24 cellular contexts compared by ENCODE assay signal in the genomic region with DNA sequence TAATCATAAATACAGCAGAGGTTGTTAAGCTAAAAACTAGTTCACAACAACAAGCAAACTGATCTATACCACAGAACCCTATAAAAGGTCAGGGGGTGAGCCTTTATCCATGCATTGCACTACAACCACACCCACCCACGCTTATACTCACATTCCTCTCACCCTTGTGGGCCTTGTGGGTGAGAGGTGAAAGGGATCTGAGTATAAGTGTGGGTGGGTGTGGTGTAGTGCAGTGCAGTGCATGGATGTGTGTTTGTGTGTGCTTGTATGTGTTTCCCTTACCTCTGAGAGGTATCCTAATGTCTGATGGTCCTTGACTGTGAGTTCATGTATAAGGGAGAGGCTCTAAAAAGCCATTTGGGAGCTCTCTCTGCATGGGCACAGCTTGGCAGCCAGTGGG.
DNase-seq lines count a peak whose midpoint lies in the region; ATAC-seq, FAIRE-seq and TF ChIP-seq lines count a peak whose summit lies in the region.
"Had no signal": no experiment of that assay in that cellular context is flagged by ENCODE, and none has a peak within 500 bp of the region (broad histone marks: within the 10 kb centered on the region; RNA-seq: fewer than 3 reads in every experiment).

No MANE protein-coding gene starts in this region.

- POLR2A ChIA-PET in activated CD8-positive, alpha-beta T cell treated with anti-CD3 and anti-CD28 coated beads for 36 hours (lab: Charles Lee), result interaction anchor here (1.0 kb wide), 1 partner anchor 10 kb away, joined by 3 read pairs; no protein-coding TSS in a partner anchor
- POLR2A ChIA-PET in activated CD8-positive, alpha-beta T cell treated with anti-CD3 and anti-CD28 coated beads, Interleukin-2, amount 10 ng/mL, durations not matched to agents 7 days and 5 days (lab: Charles Lee), result no interaction called here
- POLR2A ChIA-PET in GM12878 (lab: Charles Lee), result interaction anchor here (1.1 kb wide), 1 partner anchor 9 kb away, joined by 3 read pairs; no protein-coding TSS in a partner anchor
- POLR2A ChIA-PET in HEK293T (lab: Yijun Ruan, JAX), result no interaction called here

- H3K9ac ChIP-seq in GM12878 (ENCODE audit: control insufficient read depth, insufficient read depth, low read length), result no peak overlapping the region

- no TSS peak for BruUV-seq in GM12878 (replicated peaks; lab: Mats Ljungman, UMichigan)

- no peak for TF ChIP-seq CTCF in activated CD8-positive, alpha-beta T cell treated with anti-CD3 and anti-CD28 coated beads for 36 hours (IDR thresholded peaks at IDR 0.05)
- TF ChIP-seq CTCF in GM12878 (IDR thresholded peaks at IDR 0.05 in 2 of 3, conservative IDR thresholded peaks at IDR 0.05 in 1 of 3; ENCODE audit: control insufficient read depth in 2 of 3, extremely low read depth in 1 of 3, insufficient read depth in 1 of 3, low read depth in 3 of 3, low read length in 3 of 3) (no peak), progenitor cell of endocrine pancreas (IDR thresholded peaks at IDR 0.05; ENCODE audit: unreplicated experiment) (no peak), upper lobe of right lung (IDR thresholded peaks at IDR 0.05) (no peak)

- H3K4me1 ChIP-seq in GM12878 (ENCODE audit: control insufficient read depth, insufficient read depth, low read length) (no peaks in the 10 kb centered on the region), upper lobe of right lung (no peaks in the 10 kb centered on the region)
- H3K4me1 ChIP-seq: A549 had no signal

- no peak for FAIRE-seq in GM12878 (lab: Jason Lieb, UNC)
- FAIRE-seq: A549, small intestine had no signal

- no peaks in the 10 kb centered on the region for H3K36me3 ChIP-seq in GM12878 (ENCODE audit: control insufficient read depth in 2 of 2, insufficient read depth in 2 of 2, low read length in 1 of 2)
- H3K36me3 ChIP-seq in upper lobe of right lung, result no peaks in the 10 kb centered on the region
- H3K36me3 ChIP-seq: BE2C, cardiac muscle cell had no signal

- H3K27ac Mint-ChIP-seq in activated CD8-positive, alpha-beta T cell treated with anti-CD3 and anti-CD28 coated beads for 36 hours, result no peak overlapping the region
- no peak overlapping the region for H3K27ac Mint-ChIP-seq in activated CD8-positive, alpha-beta T cell treated with anti-CD3 and anti-CD28 coated beads, Interleukin-2, amount 10 ng/mL, durations not matched to agents 7 days and 5 days
- H3K27ac Mint-ChIP-seq in progenitor cell of endocrine pancreas, result peak overlapping the region; percentile 73
- H3K27ac Mint-ChIP-seq: activated CD8-positive, alpha-beta memory T cell treated with anti-CD3 and anti-CD28 coated beads, Interleukin-2, amount 10 ng/mL, durations not matched to agents 7 days and 5 days; dendritic cell treated with granulocyte-macrophage colony-stimulating factor and Interleukin-4, amounts not matched to agents 40 ng/mL and 50 ng/mL, for 4 days; HFFc6; T-helper 17 cell had no signal

- 0 out of 4 replicates have a peak, but pooled peaks of 1 of the 2 experiments have one; percentile 35 for TF ChIP-seq EP300 in GM12878 (IDR thresholded peaks at IDR 0.05; ENCODE audit: borderline replicate concordance in 1 of 2, control insufficient read depth in 1 of 2, low read depth in 2 of 2, low read length in 2 of 2)

- H4K20me1 ChIP-seq in GM12878 (ENCODE audit: control insufficient read depth, insufficient read depth), result no peaks in the 10 kb centered on the region

- CTCF ChIA-PET in activated CD8-positive, alpha-beta T cell treated with anti-CD3 and anti-CD28 coated beads for 36 hours (lab: Charles Lee), result interaction anchor here (0.9 to 1.3 kb wide), 2 partner anchors 18 to 523 kb away, joined by 3 read pairs; no protein-coding TSS in a partner anchor
- CTCF ChIA-PET in activated CD8-positive, alpha-beta T cell treated with anti-CD3 and anti-CD28 coated beads, Interleukin-2, amount 10 ng/mL, durations not matched to agents 7 days and 5 days (lab: Charles Lee), result interaction anchor here (1.0 to 1.4 kb wide), 2 partner anchors 220 to 524 kb away, joined by 3 to 4 read pairs; no protein-coding TSS in a partner anchor
- CTCF ChIA-PET in GM12878 (lab: Yijun Ruan, JAX), result interaction anchor here (0.9 to 1.2 kb wide), 2 partner anchors 24 to 188 kb away, joined by 3 to 4 read pairs; no protein-coding TSS in a partner anchor
- CTCF ChIA-PET in HEK293T (lab: Yijun Ruan, JAX), result no interaction called here

- no peaks in the 10 kb centered on the region for H3K36me3 Mint-ChIP-seq in activated CD8-positive, alpha-beta T cell treated with anti-CD3 and anti-CD28 coated beads for 36 hours (ENCODE audit: low read depth)
- no peaks in the 10 kb centered on the region for H3K36me3 Mint-ChIP-seq in activated CD8-positive, alpha-beta T cell treated with anti-CD3 and anti-CD28 coated beads, Interleukin-2, amount 10 ng/mL, durations not matched to agents 7 days and 5 days (ENCODE audit: low read depth)
- no peaks in the 10 kb centered on the region for H3K36me3 Mint-ChIP-seq in progenitor cell of endocrine pancreas (ENCODE audit: insufficient read depth)
- H3K36me3 Mint-ChIP-seq: activated CD8-positive, alpha-beta memory T cell treated with anti-CD3 and anti-CD28 coated beads, Interleukin-2, amount 10 ng/mL, durations not matched to agents 7 days and 5 days had no signal

- 0% methylated on average over 1 of the region's 1 CpG for WGBS in GM12878 (ENCODE audit: insufficient coverage, insufficient replicate concordance, low lambda C conversion rate, missing lambda C conversion rate)

- H3K27me3 Mint-ChIP-seq in activated CD8-positive, alpha-beta T cell treated with anti-CD3 and anti-CD28 coated beads for 36 hours, result peaks cover 4% of the 10 kb centered on the region
- H3K27me3 Mint-ChIP-seq in activated CD8-positive, alpha-beta T cell treated with anti-CD3 and anti-CD28 coated beads, Interleukin-2, amount 10 ng/mL, durations not matched to agents 7 days and 5 days (ENCODE audit: low read depth), result peaks cover 4% of the 10 kb centered on the region
- peaks cover 18% of the 10 kb centered on the region for H3K27me3 Mint-ChIP-seq in progenitor cell of endocrine pancreas
- H3K27me3 Mint-ChIP-seq: activated CD8-positive, alpha-beta memory T cell treated with anti-CD3 and anti-CD28 coated beads, Interleukin-2, amount 10 ng/mL, durations not matched to agents 7 days and 5 days; dendritic cell treated with granulocyte-macrophage colony-stimulating factor and Interleukin-4, amounts not matched to agents 40 ng/mL and 50 ng/mL, for 4 days; T-helper 17 cell had no signal

- H3K4me2 ChIP-seq in GM12878 (ENCODE audit: control insufficient read depth, insufficient read depth), result no peak overlapping the region
- H3K4me2 ChIP-seq: A549 had no signal

- H2AFZ ChIP-seq in GM12878 (ENCODE audit: control insufficient read depth, low read depth, low read length), result no peak overlapping the region

- ATAC-seq in activated CD8-positive, alpha-beta T cell treated with anti-CD3 and anti-CD28 coated beads for 36 hours, result peak; percentile 91
- ATAC-seq in activated CD8-positive, alpha-beta T cell treated with anti-CD3 and anti-CD28 coated beads, Interleukin-2, amount 10 ng/mL, durations not matched to agents 7 days and 5 days, result no peak
- ATAC-seq in GM19351 (IDR thresholded peaks at IDR 0.05; ENCODE audit: unreplicated experiment) (peak; percentile 74), GM12878 (peak; percentile 42), upper lobe of right lung (no peak)
- ATAC-seq: A549; activated CD8-positive, alpha-beta memory T cell treated with anti-CD3 and anti-CD28 coated beads, Interleukin-2, amount 10 ng/mL, durations not matched to agents 7 days and 5 days; mucosa of descending colon; T-helper 17 cell had no signal

- in situ Hi-C loops in GM12878 (cut with MboI), result no loop called here

- no peak overlapping the region for H3K4me3 Mint-ChIP-seq in activated CD8-positive, alpha-beta T cell treated with anti-CD3 and anti-CD28 coated beads for 36 hours
- H3K4me3 Mint-ChIP-seq in activated CD8-positive, alpha-beta T cell treated with anti-CD3 and anti-CD28 coated beads, Interleukin-2, amount 10 ng/mL, durations not matched to agents 7 days and 5 days, result no peak overlapping the region
- H3K4me3 Mint-ChIP-seq in progenitor cell of endocrine pancreas (ENCODE audit: low read depth), result no peak overlapping the region
- H3K4me3 Mint-ChIP-seq: activated CD8-positive, alpha-beta memory T cell treated with anti-CD3 and anti-CD28 coated beads, Interleukin-2, amount 10 ng/mL, durations not matched to agents 7 days and 5 days; dendritic cell treated with granulocyte-macrophage colony-stimulating factor and Interleukin-4, amounts not matched to agents 40 ng/mL and 50 ng/mL, for 4 days; HFFc6; T-helper 17 cell had no signal

- H3K27me3 ChIP-seq in GM12878 (replicated peaks in 1 of 2; ENCODE audit: control insufficient read depth in 2 of 2, insufficient read depth in 2 of 2, low read length in 1 of 2) (no peaks in the 10 kb centered on the region), upper lobe of right lung (no peaks in the 10 kb centered on the region)
- H3K27me3 ChIP-seq: BE2C, cardiac muscle cell had no signal

- RAD21 ChIA-PET in GM12878 (lab: Charles Lee; ENCODE audit: unreplicated experiment), result interaction anchor here (0.9 to 1.4 kb wide), 4 partner anchors 9 to 286 kb away, joined by 3 to 5 read pairs (median 4); no protein-coding TSS in a partner anchor

- H3K9me3 Mint-ChIP-seq in activated CD8-positive, alpha-beta T cell treated with anti-CD3 and anti-CD28 coated beads for 36 hours, result peaks cover 1% of the 10 kb centered on the region
- no peaks in the 10 kb centered on the region for H3K9me3 Mint-ChIP-seq in activated CD8-positive, alpha-beta T cell treated with anti-CD3 and anti-CD28 coated beads, Interleukin-2, amount 10 ng/mL, durations not matched to agents 7 days and 5 days (ENCODE audit: insufficient read depth)
- peaks cover 4% of the 10 kb centered on the region for H3K9me3 Mint-ChIP-seq in progenitor cell of endocrine pancreas (ENCODE audit: low read depth)

- no peak for TF ChIP-seq RAD21 in GM12878 (IDR thresholded peaks at IDR 0.05; ENCODE audit: insufficient read depth, low read depth, low read length)

- intact Hi-C loops in activated CD8-positive, alpha-beta T cell treated with anti-CD3 and anti-CD28 coated beads for 36 hours (cut with micrococcal nuclease), result no loop called here
- intact Hi-C loops in GM12878 (cut with micrococcal nuclease; ENCODE audit: unreplicated experiment), result no loop called here
- intact Hi-C loops in upper lobe of right lung (cut with DNase I), result no loop called here

- H3K79me2 ChIP-seq in GM12878 (ENCODE audit: control insufficient read depth, insufficient read depth, low read length), result no peaks in the 10 kb centered on the region

- SMC1A ChIA-PET in GM12878 (lab: Charles Lee; ENCODE audit: uncharacterized antibody, unreplicated experiment), result interaction anchor here (0.7 to 1.1 kb wide), 6 partner anchors 10 to 284 kb away, joined by 3 to 4 read pairs (median 3); no protein-coding TSS in a partner anchor

- no peaks in the 10 kb centered on the region for H3K9me3 ChIP-seq in GM12878 (replicated peaks; ENCODE audit: control insufficient read depth, insufficient read depth, low read length)
- H3K9me3 ChIP-seq in upper lobe of right lung, result no peaks in the 10 kb centered on the region
- H3K9me3 ChIP-seq: A549, BE2C, mucosa of descending colon had no signal

- DNase-seq in activated CD8-positive, alpha-beta T cell treated with anti-CD3 and anti-CD28 coated beads for 36 hours, result peak; percentile 74
- no peak for DNase-seq in activated CD8-positive, alpha-beta T cell treated with anti-CD3 and anti-CD28 coated beads, Interleukin-2, amount 10 ng/mL, durations not matched to agents 7 days and 5 days
- DNase-seq in GM12878 (ENCODE audit: low read depth, low spot score), result no peak
- no peak for DNase-seq in progenitor cell of endocrine pancreas (ENCODE audit: low spot score, unreplicated experiment)
- no peak for DNase-seq in HEK293T (ENCODE audit: extremely low spot score)
- no peak for DNase-seq in HUDEP-2 (lab: John Stamatoyannopoulos, UW; ENCODE audit: unreplicated experiment in 76 of 76)
- DNase-seq in upper lobe of right lung, result no peak
- DNase-seq: activated CD4-positive, CD25-positive, alpha-beta regulatory T cell; activated CD8-positive, alpha-beta memory T cell treated with anti-CD3 and anti-CD28 coated beads, Interleukin-2, amount 10 ng/mL, durations not matched to agents 7 days and 5 days; activated gamma-delta T cell treated with Interleukin-2 at 50 U/mL for 16 hours; BE2C; COR-L47; DND-41; HFFc6; mucosa of descending colon; NCI-H187; NCI-H2227 treated with DMSO at 0.1 percent for 48 hours; small intestine; stimulated activated CD4-positive, alpha-beta T cell treated with anti-CD3 and anti-CD28 coated beads, Interleukin-4, amount 100 ng/mL, for 1 hour; T-helper 17 cell had no signal

- peaks cover 30% of the 10 kb centered on the region for H3K4me1 Mint-ChIP-seq in activated CD8-positive, alpha-beta T cell treated with anti-CD3 and anti-CD28 coated beads for 36 hours (ENCODE audit: low read depth)
- peaks cover 2% of the 10 kb centered on the region for H3K4me1 Mint-ChIP-seq in activated CD8-positive, alpha-beta T cell treated with anti-CD3 and anti-CD28 coated beads, Interleukin-2, amount 10 ng/mL, durations not matched to agents 7 days and 5 days (ENCODE audit: low read depth)
- peaks cover 3% of the 10 kb centered on the region for H3K4me1 Mint-ChIP-seq in progenitor cell of endocrine pancreas (ENCODE audit: low read depth)

- no peak for TF ChIP-seq POLR2A in GM12878 (IDR thresholded peaks at IDR 0.05; ENCODE audit: low read depth, low read length)

- no peak overlapping the region for H3K4me3 ChIP-seq in GM12878
- no peak overlapping the region for H3K4me3 ChIP-seq in upper lobe of right lung
- H3K4me3 ChIP-seq: A549, cardiac muscle cell, mucosa of descending colon had no signal

- no peak overlapping the region for H3K27ac ChIP-seq in GM12878 (ENCODE audit: control insufficient read depth, insufficient read depth)
- H3K27ac ChIP-seq in upper lobe of right lung, result no peak overlapping the region
- H3K27ac ChIP-seq: A549, cardiac muscle cell had no signal

Comparison
In these comparisons a context has a peak if more than half of its experiments do, and no peak if none do; other contexts are left out.
1. ATAC-seq: peak in activated CD8-positive, alpha-beta T cell treated with anti-CD3 and anti-CD28 coated beads for 36 hours (single experiment), GM19351 (single experiment) and GM12878 (single experiment); none in activated CD8-positive, alpha-beta T cell treated with anti-CD3 and anti-CD28 coated beads, Interleukin-2, amount 10 ng/mL, durations not matched to agents 7 days and 5 days (single experiment) and upper lobe of right lung (single experiment).
2. POLR2A ChIA-PET loops: an anchor here in activated CD8-positive, alpha-beta T cell treated with anti-CD3 and anti-CD28 coated beads for 36 hours (1.0 kb wide) and GM12878 (1.1 kb wide); none called in activated CD8-positive, alpha-beta T cell treated with anti-CD3 and anti-CD28 coated beads, Interleukin-2, amount 10 ng/mL, durations not matched to agents 7 days and 5 days and HEK293T.